In the genomic region with DNA sequence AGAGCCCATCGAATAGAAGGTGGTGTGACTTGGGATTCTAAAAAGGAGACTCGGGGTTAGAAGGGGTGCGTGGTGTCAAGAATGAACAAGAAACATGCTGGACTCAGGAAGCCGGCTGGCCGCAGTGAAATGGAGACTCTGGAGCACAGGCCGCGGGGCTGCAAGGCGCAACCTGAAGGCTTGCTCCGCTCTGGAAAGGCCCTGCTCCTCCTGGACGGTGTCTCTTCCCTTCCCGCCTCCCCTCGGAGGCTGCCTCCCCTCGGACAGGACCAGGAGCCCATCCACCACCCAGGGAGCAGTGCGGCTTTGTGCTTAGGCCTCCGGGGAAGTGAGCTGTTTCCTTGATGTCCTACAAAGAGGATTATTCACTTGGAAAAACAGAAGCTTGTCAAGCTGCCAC, we compare ENCODE assay signal across 25 cellular contexts.
"Had no signal": no experiment of that assay in that cellular context is flagged by ENCODE, and none has a peak within 500 bp of the region (broad histone marks: within the 10 kb centered on the region; RNA-seq: fewer than 3 reads in every experiment).

No MANE protein-coding gene starts in this region.

- H3K79me2 ChIP-seq: parathyroid adenoma had no signal

- H3K9ac ChIP-seq: parathyroid adenoma had no signal

- DNase-seq: naive B cell; nephron progenitor cell; occipital lobe; ovary; psoas muscle; right cardiac atrium; right lobe of liver; sigmoid colon; small intestine; stimulated activated CD4-positive, alpha-beta T cell treated with anti-CD3 and anti-CD28 coated beads, Interleukin-15, amount 100 ng/mL, for 24 hours; stimulated activated CD4-positive, alpha-beta T cell treated with anti-CD3 and anti-CD28 coated beads, Interleukin-2, amount 100 ng/mL, for 24 hours; stimulated activated CD4-positive, alpha-beta T cell treated with anti-CD3 and anti-CD28 coated beads, Interleukin-2, amount 100 ng/mL, for 48 hours; stimulated activated CD4-positive, alpha-beta T cell treated with anti-CD3 and anti-CD28 coated beads, Interleukin-4, amount 100 ng/mL, for 24 hours; stimulated activated naive B cell treated with anti-CD40 and anti-IgM and Interleukin-4, amounts not matched to agents 10 μg/mL and 1 μg/mL and 100 μg/mL, for 72 hours; stimulated activated naive CD4-positive, alpha-beta T cell treated with Interleukin-2 at 50 U/mL for 16 hours; stomach; testis; tibial artery; transverse colon had no signal

- H3K4me3 ChIP-seq: ovary, psoas muscle, right lobe of liver, sigmoid colon, stomach, testis, tibial artery, transverse colon, upper lobe of left lung, vagina had no signal

- H3K27me3 ChIP-seq: ovary, right lobe of liver, sigmoid colon, stomach, testis, tibial artery, transverse colon, upper lobe of left lung, vagina had no signal

- ATAC-seq: naive thymus-derived CD8-positive, alpha-beta T cell; natural killer cell treated with Interleukin-12 subunit alpha and Interleukin-12 subunit beta and Interleukin-15 and Interleukin-18, amount 100 ng/mL, for 72 hours; psoas muscle; stimulated activated effector memory CD8-positive, alpha-beta T cell treated with anti-CD3 and anti-CD28 coated beads, Interleukin-12 subunit alpha, Interleukin-12 subunit beta, amount 100 ng/mL, for 72 hours; stimulated activated naive B cell treated with anti-CD40 and anti-IgM and Interleukin-4, amounts not matched to agents 10 μg/mL and 1 μg/mL and 100 μg/mL, for 72 hours had no signal

- H2AFZ ChIP-seq: parathyroid adenoma had no signal

- H3K9me3 ChIP-seq: ovary, psoas muscle, right lobe of liver, sigmoid colon, stomach, testis, transverse colon, upper lobe of left lung, vagina had no signal

- H3K36me3 ChIP-seq: ovary, right lobe of liver, sigmoid colon, stomach, tibial artery, transverse colon, upper lobe of left lung, vagina had no signal

- H3K4me1 ChIP-seq: parathyroid adenoma, psoas muscle, right lobe of liver, sigmoid colon, stomach, testis, tibial artery, transverse colon, upper lobe of left lung, vagina had no signal

- H3K27ac ChIP-seq: ovary, parathyroid adenoma, psoas muscle, right lobe of liver, sigmoid colon, stomach, testis, tibial artery, transverse colon, upper lobe of left lung, vagina had no signal
